ENCODE assay signal across 8 cellular contexts in genomic region chr11:40306938-40307548, GRCh38.
DNase-seq lines count a peak whose midpoint lies in the region; ATAC-seq and TF ChIP-seq lines count a peak whose summit lies in the region.

No MANE protein-coding gene starts in this region.

- H3K9me3 ChIP-seq in effector memory CD4-positive, alpha-beta T cell (ENCODE audit: control insufficient read depth, low read length) = no peaks in the 10 kb centered on the region

- no peak overlapping the region for H3K27ac ChIP-seq in effector memory CD4-positive, alpha-beta T cell (ENCODE audit: insufficient read depth, low read length, poor library complexity, severe bottlenecking)

- no peaks in the 10 kb centered on the region for H3K36me3 ChIP-seq in effector memory CD4-positive, alpha-beta T cell (ENCODE audit: control insufficient read depth, insufficient read depth, low read length)

- POLR2A ChIA-PET in activated CD4-positive, alpha-beta memory T cell treated with anti-CD3 and anti-CD28 coated beads, Interleukin-2, amount 10 ng/mL, durations not matched to agents 7 days and 5 days (lab: Charles Lee) = no interaction called here

- CTCF ChIA-PET in activated CD4-positive, alpha-beta memory T cell treated with anti-CD3 and anti-CD28 coated beads, Interleukin-2, amount 10 ng/mL, durations not matched to agents 7 days and 5 days (lab: Charles Lee) = interaction anchor here (1.3 kb wide), 1 partner anchor 13 kb away, joined by 5 read pairs; no protein-coding TSS in a partner anchor

- H3K9me3 Mint-ChIP-seq in activated CD4-positive, alpha-beta memory T cell treated with anti-CD3 and anti-CD28 coated beads, Interleukin-2, amount 10 ng/mL, durations not matched to agents 7 days and 5 days = peaks cover 5% of the 10 kb centered on the region

- no peaks in the 10 kb centered on the region for H3K4me1 Mint-ChIP-seq in activated CD4-positive, alpha-beta memory T cell treated with anti-CD3 and anti-CD28 coated beads, Interleukin-2, amount 10 ng/mL, durations not matched to agents 7 days and 5 days

- H3K27me3 Mint-ChIP-seq in activated CD4-positive, alpha-beta memory T cell treated with anti-CD3 and anti-CD28 coated beads, Interleukin-2, amount 10 ng/mL, durations not matched to agents 7 days and 5 days = no peaks in the 10 kb centered on the region

- no peak overlapping the region for H3K4me3 ChIP-seq in effector memory CD4-positive, alpha-beta T cell (ENCODE audit: insufficient read depth, low read depth, low read length, poor library complexity, severe bottlenecking)

- ATAC-seq in GM19328 (IDR thresholded peaks at IDR 0.05; ENCODE audit: unreplicated experiment) (peak; percentile 70), SK-N-SH treated with all-trans-retinoic acid at 6 μM for 48 hours (peak; percentile 94)

- H3K27ac Mint-ChIP-seq in activated CD4-positive, alpha-beta memory T cell treated with anti-CD3 and anti-CD28 coated beads, Interleukin-2, amount 10 ng/mL, durations not matched to agents 7 days and 5 days = no peak overlapping the region

- no peaks in the 10 kb centered on the region for H3K4me1 ChIP-seq in effector memory CD4-positive, alpha-beta T cell (ENCODE audit: control insufficient read depth, insufficient read depth, low read length, poor library complexity, severe bottlenecking)

- H3K27me3 ChIP-seq in effector memory CD4-positive, alpha-beta T cell (replicated peaks; ENCODE audit: control insufficient read depth, insufficient read depth, low read length, poor library complexity, severe bottlenecking) = no peaks in the 10 kb centered on the region

- intact Hi-C loops in head of caudate nucleus (cut with DNase I) = no loop called here

- DNase-seq in D341Med (ENCODE audit: low spot score) (peak; percentile 51), HT1080 (ENCODE audit: low read depth) (peak; percentile 59), head of caudate nucleus (peak in 27 of 42 donors; percentile 5 to 73 (median 46))
- no peak for DNase-seq in effector CD8-positive, alpha-beta T cell (lab: John Stamatoyannopoulos, UW)
- no peak for DNase-seq in activated CD4-positive, alpha-beta memory T cell treated with anti-CD3 and anti-CD28 coated beads, Interleukin-2, amount 10 ng/mL, durations not matched to agents 7 days and 5 days
- DNase-seq in effector memory CD4-positive, alpha-beta T cell = no peak

- H3K36me3 Mint-ChIP-seq in activated CD4-positive, alpha-beta memory T cell treated with anti-CD3 and anti-CD28 coated beads, Interleukin-2, amount 10 ng/mL, durations not matched to agents 7 days and 5 days (ENCODE audit: low read depth) = no peaks in the 10 kb centered on the region

- H3K4me3 Mint-ChIP-seq in activated CD4-positive, alpha-beta memory T cell treated with anti-CD3 and anti-CD28 coated beads, Interleukin-2, amount 10 ng/mL, durations not matched to agents 7 days and 5 days = no peak overlapping the region

TF ChIP-seq in SK-N-SH treated with all-trans-retinoic acid at 6 μM for 48 hours, 23 proteins besides CTCF, POLR2A, EP300 and RAD21:
- no peak for TF ChIP-seq ZFP3 (CRISPR knock-in tag; IDR thresholded peaks at IDR 0.05)
- TF ChIP-seq TOX (CRISPR knock-in tag; IDR thresholded peaks at IDR 0.05; ENCODE audit: borderline replicate concordance) = no peak
- no peak for TF ChIP-seq ZC3H10 (CRISPR knock-in tag; IDR thresholded peaks at IDR 0.05)
- TF ChIP-seq ESRRG (CRISPR knock-in tag; IDR thresholded peaks at IDR 0.05) = no peak
- TF ChIP-seq TCF4 (CRISPR knock-in tag; IDR thresholded peaks at IDR 0.05; ENCODE audit: borderline replicate concordance) = no peak
- TF ChIP-seq BACH2 (CRISPR knock-in tag; IDR thresholded peaks at IDR 0.05; ENCODE audit: borderline replicate concordance) = no peak
- TF ChIP-seq, protein P1, sequence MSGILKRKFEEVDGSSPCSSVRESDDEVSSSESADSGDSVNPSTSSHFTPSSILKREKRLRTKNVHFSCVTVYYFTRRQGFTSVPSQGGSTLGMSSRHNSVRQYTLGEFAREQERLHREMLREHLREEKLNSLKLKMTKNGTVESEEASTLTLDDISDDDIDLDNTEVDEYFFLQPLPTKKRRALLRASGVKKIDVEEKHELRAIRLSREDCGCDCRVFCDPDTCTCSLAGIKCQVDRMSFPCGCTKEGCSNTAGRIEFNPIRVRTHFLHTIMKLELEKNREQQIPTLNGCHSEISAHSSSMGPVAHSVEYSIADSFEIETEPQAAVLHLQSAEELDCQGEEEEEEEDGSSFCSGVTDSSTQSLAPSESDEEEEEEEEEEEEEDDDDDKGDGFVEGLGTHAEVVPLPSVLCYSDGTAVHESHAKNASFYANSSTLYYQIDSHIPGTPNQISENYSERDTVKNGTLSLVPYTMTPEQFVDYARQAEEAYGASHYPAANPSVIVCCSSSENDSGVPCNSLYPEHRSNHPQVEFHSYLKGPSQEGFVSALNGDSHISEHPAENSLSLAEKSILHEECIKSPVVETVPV (CRISPR knock-in tag; IDR thresholded peaks at IDR 0.05) = no peak
- no peak for TF ChIP-seq ZNF70 (CRISPR knock-in tag; IDR thresholded peaks at IDR 0.05)
- no peak for TF ChIP-seq RARB (CRISPR knock-in tag; IDR thresholded peaks at IDR 0.05)
- no peak for TF ChIP-seq TSHZ2 (CRISPR knock-in tag; IDR thresholded peaks at IDR 0.05)
- TF ChIP-seq, protein P2, sequence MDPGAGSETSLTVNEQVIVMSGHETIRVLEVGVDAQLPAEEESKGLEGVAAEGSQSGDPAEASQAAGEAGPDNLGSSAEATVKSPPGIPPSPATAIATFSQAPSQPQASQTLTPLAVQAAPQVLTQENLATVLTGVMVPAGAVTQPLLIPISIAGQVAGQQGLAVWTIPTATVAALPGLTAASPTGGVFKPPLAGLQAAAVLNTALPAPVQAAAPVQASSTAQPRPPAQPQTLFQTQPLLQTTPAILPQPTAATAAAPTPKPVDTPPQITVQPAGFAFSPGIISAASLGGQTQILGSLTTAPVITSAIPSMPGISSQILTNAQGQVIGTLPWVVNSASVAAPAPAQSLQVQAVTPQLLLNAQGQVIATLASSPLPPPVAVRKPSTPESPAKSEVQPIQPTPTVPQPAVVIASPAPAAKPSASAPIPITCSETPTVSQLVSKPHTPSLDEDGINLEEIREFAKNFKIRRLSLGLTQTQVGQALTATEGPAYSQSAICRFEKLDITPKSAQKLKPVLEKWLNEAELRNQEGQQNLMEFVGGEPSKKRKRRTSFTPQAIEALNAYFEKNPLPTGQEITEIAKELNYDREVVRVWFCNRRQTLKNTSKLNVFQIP (CRISPR knock-in tag; IDR thresholded peaks at IDR 0.05; ENCODE audit: borderline replicate concordance, low read depth) = no peak
- TF ChIP-seq ZFP30 (CRISPR knock-in tag; IDR thresholded peaks at IDR 0.05) = no peak
- TF ChIP-seq ZNF565 (CRISPR knock-in tag; conservative IDR thresholded peaks at IDR 0.05; ENCODE audit: low read depth) = no peak
- TF ChIP-seq PPARA (CRISPR knock-in tag; IDR thresholded peaks at IDR 0.05; ENCODE audit: borderline replicate concordance) = no peak
- TF ChIP-seq, protein P3, sequence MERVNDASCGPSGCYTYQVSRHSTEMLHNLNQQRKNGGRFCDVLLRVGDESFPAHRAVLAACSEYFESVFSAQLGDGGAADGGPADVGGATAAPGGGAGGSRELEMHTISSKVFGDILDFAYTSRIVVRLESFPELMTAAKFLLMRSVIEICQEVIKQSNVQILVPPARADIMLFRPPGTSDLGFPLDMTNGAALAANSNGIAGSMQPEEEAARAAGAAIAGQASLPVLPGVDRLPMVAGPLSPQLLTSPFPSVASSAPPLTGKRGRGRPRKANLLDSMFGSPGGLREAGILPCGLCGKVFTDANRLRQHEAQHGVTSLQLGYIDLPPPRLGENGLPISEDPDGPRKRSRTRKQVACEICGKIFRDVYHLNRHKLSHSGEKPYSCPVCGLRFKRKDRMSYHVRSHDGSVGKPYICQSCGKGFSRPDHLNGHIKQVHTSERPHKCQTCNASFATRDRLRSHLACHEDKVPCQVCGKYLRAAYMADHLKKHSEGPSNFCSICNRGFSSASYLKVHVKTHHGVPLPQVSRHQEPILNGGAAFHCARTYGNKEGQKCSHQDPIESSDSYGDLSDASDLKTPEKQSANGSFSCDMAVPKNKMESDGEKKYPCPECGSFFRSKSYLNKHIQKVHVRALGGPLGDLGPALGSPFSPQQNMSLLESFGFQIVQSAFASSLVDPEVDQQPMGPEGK (CRISPR knock-in tag; IDR thresholded peaks at IDR 0.05; ENCODE audit: borderline replicate concordance) = no peak
- TF ChIP-seq SNAI2 (CRISPR knock-in tag; IDR thresholded peaks at IDR 0.05) = no peak
- TF ChIP-seq ISL1 (CRISPR knock-in tag; IDR thresholded peaks at IDR 0.05) = no peak
- TF ChIP-seq ARNTL (CRISPR knock-in tag; IDR thresholded peaks at IDR 0.05; ENCODE audit: borderline replicate concordance, low read depth) = no peak
- no peak for TF ChIP-seq ZNF8 (CRISPR knock-in tag; IDR thresholded peaks at IDR 0.05)
- TF ChIP-seq OSR1 (CRISPR knock-in tag; IDR thresholded peaks at IDR 0.05) = no peak

Comparison
In these comparisons a context has a peak if more than half of its experiments do, and no peak if none do; other contexts are left out.
1. DNase-seq: peak in D341Med (single experiment), HT1080 (single experiment) and head of caudate nucleus (27 of 42); none in effector CD8-positive, alpha-beta T cell (single experiment), activated CD4-positive, alpha-beta memory T cell treated with anti-CD3 and anti-CD28 coated beads, Interleukin-2, amount 10 ng/mL, durations not matched to agents 7 days and 5 days (single experiment) and effector memory CD4-positive, alpha-beta T cell (0 of 3).